Comparison of ENCODE assay signal across 23 cellular contexts in the genomic region with DNA sequence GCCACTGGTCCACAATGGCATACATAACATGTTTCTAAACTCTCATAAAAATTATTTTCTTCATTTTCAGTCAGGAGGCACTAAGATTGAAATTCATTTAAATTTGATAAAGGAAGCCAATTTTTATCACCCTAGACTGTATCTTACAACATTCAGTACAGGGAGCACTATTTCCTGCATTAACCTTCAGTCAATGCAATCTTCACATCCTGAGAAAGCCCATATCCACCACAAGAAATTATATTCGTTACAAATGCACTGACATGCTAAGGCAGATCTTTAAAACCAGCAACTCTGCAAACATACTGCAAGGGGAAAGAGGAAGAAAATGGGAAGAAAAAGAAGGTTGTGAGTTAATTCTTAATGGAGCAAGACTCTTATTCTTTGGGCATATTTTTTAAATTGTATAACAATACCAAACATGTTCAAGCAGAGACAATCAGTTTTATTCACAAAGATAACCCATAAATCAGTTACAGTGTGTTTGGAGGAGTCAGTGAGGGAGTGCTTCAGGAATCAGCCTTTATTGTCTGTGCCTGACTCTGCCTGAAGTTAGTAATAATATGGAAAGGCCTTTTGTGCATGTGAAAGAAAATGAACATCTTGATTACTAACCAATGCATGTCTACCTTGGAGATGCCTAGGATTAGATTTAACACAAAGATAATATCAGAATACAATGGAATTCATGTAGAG.
"Had no signal": no experiment of that assay in that cellular context is flagged by ENCODE, and none has a peak within 500 bp of the region (broad histone marks: within the 10 kb centered on the region; RNA-seq: fewer than 3 reads in every experiment).

No MANE protein-coding gene starts in this region.

- H3K9me3 ChIP-seq: body of pancreas, colonic mucosa, heart left ventricle, left ventricle myocardium inferior, neutrophil, thoracic aorta had no signal

- H3K4me1 ChIP-seq: body of pancreas, colonic mucosa, left ventricle myocardium inferior had no signal

- ATAC-seq: activated CD8-positive, alpha-beta memory T cell treated with anti-CD3 and anti-CD28 coated beads, Interleukin-2, amount 10 ng/mL, durations not matched to agents 7 days and 5 days; activated CD8-positive, alpha-beta T cell treated with anti-CD3 and anti-CD28 coated beads, Interleukin-2, amount 10 ng/mL, durations not matched to agents 7 days and 5 days; activated naive CD4-positive, alpha-beta T cell treated with anti-CD3 and anti-CD28 coated beads, Interleukin-2, amount 50 U/mL, for 72 hours; body of pancreas; heart left ventricle; sciatic nerve; stimulated activated effector memory CD8-positive, alpha-beta T cell treated with anti-CD3 and anti-CD28 coated beads, Interleukin-12 subunit alpha, Interleukin-12 subunit beta, amount 100 ng/mL, for 72 hours had no signal

- H3K4me3 ChIP-seq: body of pancreas, cardiac muscle cell, colonic mucosa, heart left ventricle, left ventricle myocardium inferior, lung, thoracic aorta had no signal

- H3K27ac ChIP-seq: body of pancreas, cardiac muscle cell, colonic mucosa, heart left ventricle, left ventricle myocardium inferior, neutrophil, thoracic aorta had no signal

- DNase-seq: activated B cell treated with CpG ODN at 0.5 μM for 24 hours; activated CD8-positive, alpha-beta memory T cell treated with anti-CD3 and anti-CD28 coated beads, Interleukin-2, amount 10 ng/mL, durations not matched to agents 7 days and 5 days; activated CD8-positive, alpha-beta T cell treated with anti-CD3 and anti-CD28 coated beads, Interleukin-2, amount 10 ng/mL, durations not matched to agents 7 days and 5 days; activated naive CD4-positive, alpha-beta T cell; activated T-cell treated with anti-CD3 and anti-CD28 coated beads, Interleukin-2, amount 50 U/mL, for 48 hours; body of pancreas; cerebellar nuclear complex; colonic mucosa; effector CD8-positive, alpha-beta T cell; heart left ventricle; kidney glomerular epithelial cell; left ventricle myocardium inferior; naive B cell; nephron progenitor cell; small intestine; stimulated activated CD4-positive, alpha-beta T cell treated with anti-CD3 and anti-CD28 coated beads, Interleukin-4, amount 100 ng/mL, for 24 hours had no signal

- H3K27me3 ChIP-seq: body of pancreas, cardiac muscle cell, colonic mucosa, heart left ventricle, neutrophil had no signal

- H3K36me3 ChIP-seq: cardiac muscle cell, colonic mucosa, heart left ventricle, left ventricle myocardium inferior, neutrophil, thoracic aorta had no signal
